ENCODE assay signal across 1 cellular context in genomic region chr20:17968366-17969275, GRCh38.
A peak's percentile ranks its signal among the peaks of the same experiment; 100 is the strongest.
TF ChIP-seq lines count a peak whose summit lies in the region.

Gene MGME1 (plus strand): TSS chr20:17969018. CDS start chr20:17969860, 842 bp downstream.
Gene SNX5 (minus strand): TSS chr20:17968794. CDS start chr20:17968425, 369 bp downstream.

TF ChIP-seq in HEK293, 187 proteins besides CTCF, POLR2A, EP300 and RAD21 (continued from another document and continues in another):
- TF ChIP-seq, protein P1, sequence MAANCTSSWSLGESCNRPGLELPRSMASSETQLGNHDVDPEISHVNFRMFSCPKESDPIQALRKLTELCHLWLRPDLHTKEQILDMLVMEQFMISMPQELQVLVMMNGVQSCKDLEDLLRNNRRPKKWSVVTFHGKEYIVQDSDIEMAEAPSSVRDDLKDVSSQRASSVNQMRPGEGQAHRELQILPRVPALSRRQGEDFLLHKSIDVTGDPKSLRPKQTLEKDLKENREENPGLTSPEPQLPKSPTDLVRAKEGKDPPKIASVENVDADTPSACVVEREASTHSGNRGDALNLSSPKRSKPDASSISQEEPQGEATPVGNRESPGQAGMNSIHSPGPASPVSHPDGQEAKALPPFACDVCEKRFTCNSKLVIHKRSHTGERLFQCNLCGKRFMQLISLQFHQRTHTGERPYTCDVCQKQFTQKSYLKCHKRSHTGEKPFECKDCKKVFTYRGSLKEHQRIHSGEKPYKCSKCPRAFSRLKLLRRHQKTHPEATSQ (tag by site-specific recombination; IDR thresholded peaks at IDR 0.05) = 0 out of 2 replicates have a peak, but pooled peaks have one; percentile 69
- TF ChIP-seq ZNF2 (tag by site-specific recombination; IDR thresholded peaks at IDR 0.05) (peak; percentile 75), ZNF140 (tag by site-specific recombination; IDR thresholded peaks at IDR 0.05) (no peak), ZNF513 (tag by site-specific recombination; IDR thresholded peaks at IDR 0.05) (no peak), TCF7L2 (IDR thresholded peaks at IDR 0.05; ENCODE audit: borderline replicate concordance, low read depth, low read length) (peak; percentile 62; the same call in 1 of the 2 replicates), ZNF777 (tag by site-specific recombination; IDR thresholded peaks at IDR 0.05; ENCODE audit: borderline replicate concordance) (no peak), KLF7 (tag by site-specific recombination; IDR thresholded peaks at IDR 0.05; ENCODE audit: borderline replicate concordance) (peak; percentile 68; the same call in 1 of the 2 replicates), ATF2 (tag by site-specific recombination; IDR thresholded peaks at IDR 0.05; ENCODE audit: low read depth) (peak; percentile 99), SP7 (tag by site-specific recombination; IDR thresholded peaks at IDR 0.05) (peak; percentile 91), ZBTB20 (tag by site-specific recombination; IDR thresholded peaks at IDR 0.05) (peak; percentile 45; the same call in 1 of the 2 replicates), ZNF324 (tag by site-specific recombination; IDR thresholded peaks at IDR 0.05) (peak; percentile 24; the same call in 1 of the 2 replicates), ZNF18 (tag by site-specific recombination; IDR thresholded peaks at IDR 0.05) (no peak), KLF10 (tag by site-specific recombination; IDR thresholded peaks at IDR 0.05) (peak; percentile 63; the same call in 1 of the 2 replicates), ZNF449 (tag by site-specific recombination; IDR thresholded peaks at IDR 0.05) (peak; percentile 69), KLF1 (tag by site-specific recombination; IDR thresholded peaks at IDR 0.05) (no peak), ZNF157 (tag by site-specific recombination; IDR thresholded peaks at IDR 0.05) (no peak), SP3 (tag by site-specific recombination; IDR thresholded peaks at IDR 0.05) (peak; percentile 77), PRDM10 (tag by site-specific recombination; IDR thresholded peaks at IDR 0.05) (peak; percentile 59), PRDM4 (tag by site-specific recombination; IDR thresholded peaks at IDR 0.05) (peak; percentile 39; the same call in 1 of the 2 replicates)
- TF ChIP-seq, protein P2, sequence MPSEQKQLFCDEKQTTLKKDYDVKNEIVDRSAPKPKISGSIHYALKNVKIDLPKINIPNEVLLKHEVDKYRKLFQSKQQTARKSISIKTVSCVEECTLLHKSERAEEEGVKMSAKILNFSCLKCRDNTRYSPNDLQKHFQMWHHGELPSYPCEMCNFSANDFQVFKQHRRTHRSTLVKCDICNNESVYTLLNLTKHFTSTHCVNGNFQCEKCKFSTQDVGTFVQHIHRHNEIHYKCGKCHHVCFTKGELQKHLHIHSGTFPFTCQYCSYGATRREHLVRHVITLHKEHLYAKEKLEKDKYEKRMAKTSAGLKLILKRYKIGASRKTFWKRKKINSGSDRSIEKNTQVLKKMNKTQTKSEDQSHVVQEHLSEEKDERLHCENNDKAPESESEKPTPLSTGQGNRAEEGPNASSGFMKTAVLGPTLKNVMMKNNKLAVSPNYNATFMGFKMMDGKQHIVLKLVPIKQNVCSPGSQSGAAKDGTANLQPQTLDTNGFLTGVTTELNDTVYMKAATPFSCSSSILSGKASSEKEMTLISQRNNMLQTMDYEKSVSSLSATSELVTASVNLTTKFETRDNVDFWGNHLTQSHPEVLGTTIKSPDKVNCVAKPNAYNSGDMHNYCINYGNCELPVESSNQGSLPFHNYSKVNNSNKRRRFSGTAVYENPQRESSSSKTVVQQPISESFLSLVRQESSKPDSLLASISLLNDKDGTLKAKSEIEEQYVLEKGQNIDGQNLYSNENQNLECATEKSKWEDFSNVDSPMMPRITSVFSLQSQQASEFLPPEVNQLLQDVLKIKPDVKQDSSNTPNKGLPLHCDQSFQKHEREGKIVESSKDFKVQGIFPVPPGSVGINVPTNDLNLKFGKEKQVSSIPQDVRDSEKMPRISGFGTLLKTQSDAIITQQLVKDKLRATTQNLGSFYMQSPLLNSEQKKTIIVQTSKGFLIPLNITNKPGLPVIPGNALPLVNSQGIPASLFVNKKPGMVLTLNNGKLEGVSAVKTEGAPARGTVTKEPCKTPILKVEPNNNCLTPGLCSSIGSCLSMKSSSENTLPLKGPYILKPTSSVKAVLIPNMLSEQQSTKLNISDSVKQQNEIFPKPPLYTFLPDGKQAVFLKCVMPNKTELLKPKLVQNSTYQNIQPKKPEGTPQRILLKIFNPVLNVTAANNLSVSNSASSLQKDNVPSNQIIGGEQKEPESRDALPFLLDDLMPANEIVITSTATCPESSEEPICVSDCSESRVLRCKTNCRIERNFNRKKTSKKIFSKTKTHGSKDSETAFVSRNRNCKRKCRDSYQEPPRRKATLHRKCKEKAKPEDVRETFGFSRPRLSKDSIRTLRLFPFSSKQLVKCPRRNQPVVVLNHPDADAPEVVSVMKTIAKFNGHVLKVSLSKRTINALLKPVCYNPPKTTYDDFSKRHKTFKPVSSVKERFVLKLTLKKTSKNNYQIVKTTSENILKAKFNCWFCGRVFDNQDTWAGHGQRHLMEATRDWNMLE (tag by site-specific recombination; conservative IDR thresholded peaks at IDR 0.05; ENCODE audit: low read depth) = peak; percentile 40; the same call in 1 of the 2 replicates
- TF ChIP-seq, protein P3, sequence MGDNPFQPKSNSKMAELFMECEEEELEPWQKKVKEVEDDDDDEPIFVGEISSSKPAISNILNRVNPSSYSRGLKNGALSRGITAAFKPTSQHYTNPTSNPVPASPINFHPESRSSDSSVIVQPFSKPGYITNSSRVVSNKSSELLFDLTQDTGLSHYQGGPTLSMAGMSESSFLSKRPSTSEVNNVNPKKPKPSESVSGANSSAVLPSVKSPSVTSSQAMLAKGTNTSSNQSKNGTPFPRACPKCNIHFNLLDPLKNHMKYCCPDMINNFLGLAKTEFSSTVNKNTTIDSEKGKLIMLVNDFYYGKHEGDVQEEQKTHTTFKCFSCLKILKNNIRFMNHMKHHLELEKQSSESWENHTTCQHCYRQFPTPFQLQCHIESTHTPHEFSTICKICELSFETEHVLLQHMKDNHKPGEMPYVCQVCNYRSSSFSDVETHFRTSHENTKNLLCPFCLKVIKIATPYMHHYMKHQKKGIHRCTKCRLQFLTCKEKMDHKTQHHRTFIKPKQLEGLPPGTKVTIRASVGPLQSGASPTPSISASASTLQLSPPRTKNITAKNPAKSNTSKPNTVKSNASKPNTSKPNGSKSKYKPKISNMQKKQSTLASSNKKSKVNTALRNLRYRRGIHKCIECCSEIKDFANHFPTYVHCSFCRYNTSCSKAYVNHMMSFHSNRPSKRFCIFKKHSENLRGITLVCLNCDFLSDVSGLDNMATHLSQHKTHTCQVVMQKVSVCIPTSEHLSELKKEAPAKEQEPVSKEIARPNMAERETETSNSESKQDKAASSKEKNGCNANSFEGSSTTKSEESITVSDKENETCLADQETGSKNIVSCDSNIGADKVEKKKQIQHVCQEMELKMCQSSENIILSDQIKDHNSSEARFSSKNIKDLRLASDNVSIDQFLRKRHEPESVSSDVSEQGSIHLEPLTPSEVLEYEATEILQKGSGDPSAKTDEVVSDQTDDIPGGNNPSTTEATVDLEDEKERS (tag by site-specific recombination; IDR thresholded peaks at IDR 0.05) = no peak; the same call in 1 of the 2 replicates
- TF ChIP-seq, protein P4, sequence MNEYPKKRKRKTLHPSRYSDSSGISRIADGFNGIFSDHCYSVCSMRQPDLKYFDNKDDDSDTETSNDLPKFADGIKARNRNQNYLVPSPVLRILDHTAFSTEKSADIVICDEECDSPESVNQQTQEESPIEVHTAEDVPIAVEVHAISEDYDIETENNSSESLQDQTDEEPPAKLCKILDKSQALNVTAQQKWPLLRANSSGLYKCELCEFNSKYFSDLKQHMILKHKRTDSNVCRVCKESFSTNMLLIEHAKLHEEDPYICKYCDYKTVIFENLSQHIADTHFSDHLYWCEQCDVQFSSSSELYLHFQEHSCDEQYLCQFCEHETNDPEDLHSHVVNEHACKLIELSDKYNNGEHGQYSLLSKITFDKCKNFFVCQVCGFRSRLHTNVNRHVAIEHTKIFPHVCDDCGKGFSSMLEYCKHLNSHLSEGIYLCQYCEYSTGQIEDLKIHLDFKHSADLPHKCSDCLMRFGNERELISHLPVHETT (tag by site-specific recombination; IDR thresholded peaks at IDR 0.05) = peak; percentile 80; the same call in 1 of the 2 replicates
- TF ChIP-seq, protein P5, sequence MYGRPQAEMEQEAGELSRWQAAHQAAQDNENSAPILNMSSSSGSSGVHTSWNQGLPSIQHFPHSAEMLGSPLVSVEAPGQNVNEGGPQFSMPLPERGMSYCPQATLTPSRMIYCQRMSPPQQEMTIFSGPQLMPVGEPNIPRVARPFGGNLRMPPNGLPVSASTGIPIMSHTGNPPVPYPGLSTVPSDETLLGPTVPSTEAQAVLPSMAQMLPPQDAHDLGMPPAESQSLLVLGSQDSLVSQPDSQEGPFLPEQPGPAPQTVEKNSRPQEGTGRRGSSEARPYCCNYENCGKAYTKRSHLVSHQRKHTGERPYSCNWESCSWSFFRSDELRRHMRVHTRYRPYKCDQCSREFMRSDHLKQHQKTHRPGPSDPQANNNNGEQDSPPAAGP (tag by site-specific recombination; IDR thresholded peaks at IDR 0.05) = peak; percentile 85
